In the genomic region with DNA sequence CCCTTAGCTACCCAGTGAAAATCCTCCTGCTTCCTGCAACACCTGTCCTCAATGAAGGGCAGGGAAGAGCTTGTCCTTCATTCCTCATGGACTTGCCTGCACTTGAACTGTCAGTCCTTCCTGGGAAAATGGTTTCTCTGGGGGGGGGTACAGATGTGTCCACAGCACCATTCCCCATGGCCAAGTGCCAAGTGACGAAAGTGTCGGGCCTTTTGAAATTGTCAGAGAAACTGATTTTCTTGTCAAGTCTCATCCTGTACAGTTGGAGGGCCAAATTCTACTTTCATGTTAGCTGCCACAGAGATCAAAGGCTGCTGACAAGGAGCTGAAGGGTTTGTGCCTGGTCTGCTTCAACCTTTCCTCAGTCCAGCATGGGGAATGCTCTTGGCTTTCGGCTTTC, we compare ENCODE assay signal across 26 cellular contexts.
"Had no signal": no experiment of that assay in that cellular context is flagged by ENCODE, and none has a peak within 500 bp of the region (broad histone marks: within the 10 kb centered on the region; RNA-seq: fewer than 3 reads in every experiment).

No MANE protein-coding gene starts in this region.

- ATAC-seq: activated naive CD4-positive, alpha-beta T cell treated with anti-CD3 and anti-CD28 coated beads, Interleukin-2, amount 50 U/mL, for 72 hours; activated naive CD8-positive, alpha-beta T cell treated with anti-CD3 and anti-CD28 coated beads, Interleukin-2, amount 50 U/mL, for 24 hours; activated T-cell treated with anti-CD3 and anti-CD28 coated beads, Interleukin-2, amount 50 U/mL, for 4 hours; body of pancreas; T-helper 17 cell had no signal

- H3K9me3 Mint-ChIP-seq: activated B cell treated with CpG ODN at 0.5 μM for 24 hours; activated CD4-positive, alpha-beta T cell treated with anti-CD3 and anti-CD28 coated beads, Interleukin-2, amount 10 ng/mL, durations not matched to agents 24 days and 14 days; activated naive CD4-positive, alpha-beta T cell treated with anti-CD3 and anti-CD28 coated beads, Interleukin-2, amount 50 U/mL, for 72 hours; activated naive CD8-positive, alpha-beta T cell treated with anti-CD3 and anti-CD28 coated beads, Interleukin-2, amount 50 U/mL, for 24 hours; activated T-cell treated with anti-CD3 and anti-CD28 coated beads, Interleukin-2, amount 50 U/mL, for 4 hours had no signal

- H3K36me3 ChIP-seq: ascending aorta had no signal

- H3K27me3 ChIP-seq: ascending aorta, body of pancreas had no signal

- H3K4me3 Mint-ChIP-seq: activated B cell treated with CpG ODN at 0.5 μM for 24 hours; activated CD4-positive, alpha-beta T cell treated with anti-CD3 and anti-CD28 coated beads, Interleukin-2, amount 10 ng/mL, durations not matched to agents 24 days and 14 days; activated naive CD8-positive, alpha-beta T cell treated with anti-CD3 and anti-CD28 coated beads, Interleukin-2, amount 50 U/mL, for 24 hours; activated T-cell treated with anti-CD3 and anti-CD28 coated beads, Interleukin-2, amount 50 U/mL, for 4 hours; T-helper 17 cell had no signal

- FAIRE-seq: TTC549 had no signal

- H3K4me1 ChIP-seq: ascending aorta had no signal

- H3K9me3 ChIP-seq: ascending aorta, body of pancreas had no signal

- H3K36me3 Mint-ChIP-seq: activated naive CD4-positive, alpha-beta T cell treated with anti-CD3 and anti-CD28 coated beads, Interleukin-2, amount 50 U/mL, for 72 hours had no signal

- H3K4me3 ChIP-seq: ascending aorta, body of pancreas had no signal

- H3K4me1 Mint-ChIP-seq: activated B cell treated with CpG ODN at 0.5 μM for 24 hours had no signal

- DNase-seq: activated B cell treated with CpG ODN at 0.5 μM for 24 hours; activated CD4-positive, alpha-beta T cell treated with anti-CD3 and anti-CD28 coated beads for 1 hour; activated CD4-positive, alpha-beta T cell treated with anti-CD3 and anti-CD28 coated beads, Interleukin-2, amount 10 ng/mL, durations not matched to agents 24 days and 14 days; activated CD4-positive, alpha-beta T cell treated with anti-CD3 and anti-CD28 coated beads, Interleukin-2, amount 50 U/mL, for 48 hours; activated CD8-positive, alpha-beta memory T cell treated with anti-CD3 and anti-CD28 coated beads for 24 hours; activated effector memory CD4-positive, alpha-beta T cell treated with anti-CD3 and anti-CD28 coated beads, Interleukin-2, amount 50 U/mL, for 16 hours; activated naive CD4-positive, alpha-beta T cell treated with Interleukin-2 at 50 U/mL for 16 hours; activated naive CD8-positive, alpha-beta T cell treated with anti-CD3 and anti-CD28 coated beads, Interleukin-2, amount 50 U/mL, for 24 hours; activated T-cell treated with anti-CD3 and anti-CD28 coated beads, Interleukin-2, amount 50 U/mL, for 4 hours; amniotic stem cell; body of pancreas; MM.1S; NCI-H1105; NCI-H1436; NCI-H1694 treated with DMSO at 0.1 percent for 48 hours; NCI-H2029 treated with DMSO at 0.1 percent for 48 hours; NCI-H345; NCI-H510A; NCI-H526 treated with DMSO at 0.1 percent for 48 hours; NCI-H82; SHP77 treated with DMSO at 0.1 percent for 48 hours; T-helper 17 cell; T1000 had no signal

- H3K27ac Mint-ChIP-seq: activated B cell treated with CpG ODN at 0.5 μM for 24 hours; activated CD4-positive, alpha-beta T cell treated with anti-CD3 and anti-CD28 coated beads, Interleukin-2, amount 10 ng/mL, durations not matched to agents 24 days and 14 days; activated naive CD4-positive, alpha-beta T cell treated with anti-CD3 and anti-CD28 coated beads, Interleukin-2, amount 50 U/mL, for 72 hours; activated naive CD8-positive, alpha-beta T cell treated with anti-CD3 and anti-CD28 coated beads, Interleukin-2, amount 50 U/mL, for 24 hours; T-helper 17 cell had no signal

- H3K27ac ChIP-seq: ascending aorta, body of pancreas had no signal

- H3K27me3 Mint-ChIP-seq: activated naive CD8-positive, alpha-beta T cell treated with anti-CD3 and anti-CD28 coated beads, Interleukin-2, amount 50 U/mL, for 24 hours; T-helper 17 cell had no signal
